Comparison of ENCODE assay signal across 22 cellular contexts in the genomic region with DNA sequence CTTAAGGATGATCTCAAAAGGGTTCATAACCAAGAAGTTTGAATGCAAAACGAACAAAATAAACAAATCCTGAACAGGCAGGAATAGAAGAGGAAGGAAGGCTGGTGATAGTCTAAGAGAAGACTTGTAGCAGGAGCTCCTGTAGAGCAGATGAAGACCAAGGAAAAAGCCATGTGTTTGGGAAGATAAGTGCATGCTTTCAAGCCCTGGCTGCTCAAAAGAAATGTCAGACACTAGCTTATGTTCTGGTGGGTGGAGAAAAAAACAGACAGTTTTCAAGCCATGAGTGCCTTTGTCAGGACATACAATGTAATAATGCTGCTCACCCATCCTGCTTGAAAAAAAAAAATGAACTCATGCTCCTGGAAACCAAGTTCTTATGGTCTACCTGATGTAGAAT. TPM values are rescaled to one million over a fixed set of nuclear protein-coding genes. Genes with fewer than 3 reads are reported as not detected.
DNase-seq lines count a peak whose midpoint lies in the region; ATAC-seq, FAIRE-seq and TF ChIP-seq lines count a peak whose summit lies in the region.
"Had no signal": no experiment of that assay in that cellular context is flagged by ENCODE, and none has a peak within 500 bp of the region (broad histone marks: within the 10 kb centered on the region; RNA-seq: fewer than 3 reads in every experiment).

No MANE protein-coding gene starts in this region.

- no peaks in the 10 kb centered on the region for H3K36me3 Mint-ChIP-seq in endodermal cell (ENCODE audit: low read depth)
- H3K36me3 Mint-ChIP-seq: mesothelial cell of epicardium, neural progenitor cell had no signal

- H3K9me3 Mint-ChIP-seq in endodermal cell = no peaks in the 10 kb centered on the region
- H3K9me3 Mint-ChIP-seq: CD4-positive, CD25-positive, alpha-beta regulatory T cell; mesothelial cell of epicardium; neural progenitor cell had no signal

- CTCF ChIA-PET in HepG2 (lab: Yijun Ruan, JAX; ENCODE audit: low intra/inter-chr PET ratio, low total read pairs) = no interaction called here

- no peaks in the 10 kb centered on the region for H3K27me3 ChIP-seq in HepG2 (ENCODE audit: control insufficient read depth in 1 of 2, insufficient read depth in 2 of 2, low read length in 2 of 2)
- no peaks in the 10 kb centered on the region for H3K27me3 ChIP-seq in right lobe of liver
- no peaks in the 10 kb centered on the region for H3K27me3 ChIP-seq in endodermal cell (ENCODE audit: control insufficient read depth, insufficient read depth, low read length, poor library complexity, severe bottlenecking)
- H3K27me3 ChIP-seq: breast epithelium, gastrocnemius medialis, neural progenitor cell had no signal

- H3K36me3 ChIP-seq in HepG2 (replicated peaks in 1 of 2; ENCODE audit: control insufficient read depth in 1 of 2, insufficient read depth in 2 of 2, low read length in 2 of 2) = no peaks in the 10 kb centered on the region
- no peaks in the 10 kb centered on the region for H3K36me3 ChIP-seq in right lobe of liver
- H3K36me3 ChIP-seq in endodermal cell (ENCODE audit: control insufficient read depth, insufficient read depth, low read length) = no peaks in the 10 kb centered on the region
- H3K36me3 ChIP-seq: breast epithelium, gastrocnemius medialis, neural progenitor cell had no signal

- FAIRE-seq in HepG2 (lab: Jason Lieb, UNC) = no peak
- FAIRE-seq: urothelium cell line had no signal

- peaks cover 2% of the 10 kb centered on the region for H3K79me2 ChIP-seq in HepG2 (ENCODE audit: insufficient read depth, low read length)

- ATAC-seq in HepG2 = no peak
- no peak for ATAC-seq in right lobe of liver
- ATAC-seq: gastrocnemius medialis, PC-3, psoas muscle had no signal

- no peaks in the 10 kb centered on the region for H4K20me1 ChIP-seq in HepG2 (ENCODE audit: insufficient read depth, low read length)

- POLR2A ChIA-PET in HepG2 (lab: Yijun Ruan, JAX) = no interaction called here

- peak overlapping the region; percentile 6 for H3K4me3 Mint-ChIP-seq in endodermal cell
- H3K4me3 Mint-ChIP-seq: mesothelial cell of epicardium, neural progenitor cell had no signal

- no peak overlapping the region for H3K4me3 ChIP-seq in HepG2 (replicated peaks in 1 of 3; ENCODE audit: insufficient read depth in 1 of 3, low read depth in 2 of 3, low read length in 3 of 3)
- H3K4me3 ChIP-seq in right lobe of liver = no peak overlapping the region
- H3K4me3 ChIP-seq in NB4 (ENCODE audit: low read depth, low read length) = no peak overlapping the region
- peak overlapping the region; percentile 66 for H3K4me3 ChIP-seq in endodermal cell (ENCODE audit: low read length)
- H3K4me3 ChIP-seq: breast epithelium, gastrocnemius medialis, neural progenitor cell, psoas muscle had no signal

- H3K27ac Mint-ChIP-seq in endodermal cell = peak overlapping the region; percentile 38
- H3K27ac Mint-ChIP-seq: mesothelial cell of epicardium, neural progenitor cell had no signal

- H2AFZ ChIP-seq in HepG2 (ENCODE audit: low read length) = no peak overlapping the region
- H2AFZ ChIP-seq: neural progenitor cell had no signal

- intact Hi-C loops in HepG2 (cut with micrococcal nuclease; ENCODE audit: unreplicated experiment) = no loop called here
- intact Hi-C loops in right lobe of liver (cut with DNase I) = no loop called here

- no peak for TF ChIP-seq POLR2A in HepG2 (IDR thresholded peaks at IDR 0.05; ENCODE audit: insufficient read depth in 1 of 2, low read depth in 2 of 2, low read length in 2 of 2)
- no peak for TF ChIP-seq POLR2A in right lobe of liver (IDR thresholded peaks at IDR 0.05)
- no peak for TF ChIP-seq POLR2A in NB4 (IDR thresholded peaks at IDR 0.05; ENCODE audit: extremely low read depth, insufficient read length)

- TF ChIP-seq EP300 in HepG2 (IDR thresholded peaks at IDR 0.05; ENCODE audit: low read depth in 2 of 2, low read length in 2 of 2) = no peak
- TF ChIP-seq EP300 in HepG2 (CRISPR knock-in tag; IDR thresholded peaks at IDR 0.05; ENCODE audit: borderline replicate concordance) = no peak

- BruUV-seq in HepG2 (replicated peaks; lab: Mats Ljungman, UMichigan) = no TSS peak

- no peak for TF ChIP-seq RAD21 in HepG2 (CRISPR knock-in tag; IDR thresholded peaks at IDR 0.05)

- H3K9me3 ChIP-seq in HepG2 (ENCODE audit: low read length) (no peaks in the 10 kb centered on the region), right lobe of liver (no peaks in the 10 kb centered on the region), endodermal cell (ENCODE audit: control insufficient read depth, low read length) (no peaks in the 10 kb centered on the region)
- H3K9me3 ChIP-seq: breast epithelium, gastrocnemius medialis, psoas muscle had no signal

- in situ Hi-C loops in HepG2 (cut with HindIII; ENCODE audit: extremely low pct_ligation_motif_present, low pct_unique_long_range_greater_than_20kb) = no loop called here

- DNase-seq in HepG2 (ENCODE audit: low spot score) = no peak
- no peak for DNase-seq in right lobe of liver
- DNase-seq in NB4 (ENCODE audit: low read depth) = peak; percentile 47
- DNase-seq in endodermal cell = no peak
- no peak for DNase-seq in T-helper 9 cell
- DNase-seq in ecto neural progenitor cell (ENCODE audit: low spot score) = no peak
- no peak for DNase-seq in cerebellum (ENCODE audit: low spot score)
- DNase-seq in inferior parietal cortex (ENCODE audit: extremely low spot score) = no peak
- DNase-seq: ACHN; CD4-positive, CD25-positive, alpha-beta regulatory T cell; dermis blood vessel endothelial cell; DMS79; gastrocnemius medialis; NCI-H2107; NCI-H69; PC-3; psoas muscle; stimulated activated CD4-positive, alpha-beta T cell treated with anti-CD3 and anti-CD28 coated beads, Interleukin-4, amount 100 ng/mL, for 24 hours had no signal

- H3K4me2 ChIP-seq in HepG2 (ENCODE audit: low read depth, low read length) = no peak overlapping the region
- H3K4me2 ChIP-seq: neural progenitor cell had no signal

- H3K27ac ChIP-seq in HepG2 (ENCODE audit: extremely low read length, insufficient read depth, low read length) (no peak overlapping the region), right lobe of liver (no peak overlapping the region), endodermal cell (ENCODE audit: low read depth, low read length) (no peak overlapping the region)
- H3K27ac ChIP-seq: breast epithelium, gastrocnemius medialis, neural progenitor cell, psoas muscle had no signal

- peaks cover 13% of the 10 kb centered on the region for H3K4me1 ChIP-seq in HepG2 (ENCODE audit: insufficient read depth, low read length)
- H3K4me1 ChIP-seq in right lobe of liver = no peaks in the 10 kb centered on the region
- H3K4me1 ChIP-seq in endodermal cell (ENCODE audit: control insufficient read depth, insufficient read depth, low read length) = peaks cover 13% of the 10 kb centered on the region
- H3K4me1 ChIP-seq: breast epithelium had no signal

- 87% methylated on average over 1 of the region's 1 CpG for WGBS in HepG2 (ENCODE audit: low lambda C conversion rate)
- WGBS in right lobe of liver (ENCODE audit: insufficient coverage, low coverage, low lambda C conversion rate, missing lambda C conversion rate) = 19% methylated on average over 1 of the region's 1 CpG
- WGBS in endodermal cell (ENCODE audit: insufficient coverage in 1 of 2, insufficient read length in 1 of 2), 2 experiments = 85 to 88% methylated on average over 1 of the region's 1 CpG

- H3K9ac ChIP-seq in HepG2 (ENCODE audit: insufficient read depth, low read depth, low read length) = no peak overlapping the region
- no peak overlapping the region for H3K9ac ChIP-seq in endodermal cell (ENCODE audit: extremely low read depth, low read length, poor library complexity, severe bottlenecking)
- H3K9ac ChIP-seq: neural progenitor cell had no signal

- no peaks in the 10 kb centered on the region for H3K27me3 Mint-ChIP-seq in endodermal cell (ENCODE audit: insufficient read depth)
- H3K27me3 Mint-ChIP-seq: CD4-positive, CD25-positive, alpha-beta regulatory T cell had no signal

- TF ChIP-seq CTCF in HepG2 (CRISPR knock-in tag; IDR thresholded peaks at IDR 0.05) (no peak), right lobe of liver (IDR thresholded peaks at IDR 0.05) (no peak), NB4 (IDR thresholded peaks at IDR 0.05; ENCODE audit: low read depth, low read length) (no peak), endodermal cell (conservative IDR thresholded peaks at IDR 0.05) (no peak)

- H3K4me1 Mint-ChIP-seq in endodermal cell = peaks cover 36% of the 10 kb centered on the region
- H3K4me1 Mint-ChIP-seq: neural progenitor cell had no signal

RNA-seq across cellular contexts. Expression of a gene that starts 27.4 kb away (rescaled TPM):
- total RNA-seq in HepG2 (2016; rRNA removed; fragmentation: Illumina TruSeq; extraction: Trizol) (12.3 and 16.5 TPM in 2 replicates), right lobe of liver (10 to 100 TPM; 12.2 to 21.9 (median 17.7) TPM), endodermal cell (10 to 100 TPM; 33.4 to 40.6 TPM), cerebellum (46.2 TPM)
- 2.5 and 3.7 TPM in 2 replicates for total RNA-seq in HepG2 (2016; cell fraction: cytosol; rRNA removed; fragmentation: Illumina TruSeq; extraction: Trizol; ENCODE audit: low read depth)
- 10.0 and 19.2 TPM in 2 replicates for total RNA-seq in HepG2 (2016; cell fraction: insoluble cytoplasmic fraction; rRNA removed; fragmentation: Illumina TruSeq; extraction: Trizol)
- 6.8 and 6.9 TPM in 2 replicates for total RNA-seq in HepG2 (2016; cell fraction: membrane; rRNA removed; fragmentation: Illumina TruSeq; extraction: Trizol)
- 14.9 and 15.7 TPM in 2 replicates for total RNA-seq in HepG2 (2016; cell fraction: nucleus; rRNA removed; fragmentation: Illumina TruSeq; extraction: Trizol)
- polyA plus RNA-seq in HepG2 (2011; rRNA removed) = 8.5 and 10.4 TPM in 2 replicates
- 5.9 and 11.1 TPM in 2 replicates for polyA plus RNA-seq in HepG2 (2011; cell fraction: cytosol; rRNA removed)
- polyA plus RNA-seq in HepG2 (2011; cell fraction: nucleus; rRNA removed) = 11.8 and 13.6 TPM in 2 replicates
- polyA plus RNA-seq in HepG2 (2012) = 9.5 and 10.2 TPM in 2 replicates
- polyA plus RNA-seq in HepG2 (2016; cell fraction: cytosol; fragmentation: Illumina TruSeq; extraction: Trizol; ENCODE audit: low read depth) = 0.64 and 0.66 TPM in 2 replicates
- polyA plus RNA-seq in HepG2 (2016; cell fraction: insoluble cytoplasmic fraction; fragmentation: Illumina TruSeq; extraction: Trizol; ENCODE audit: low read depth) = 19.3 and 19.4 TPM in 2 replicates
- polyA plus RNA-seq in HepG2 (2016; cell fraction: membrane; fragmentation: Illumina TruSeq; extraction: Trizol; ENCODE audit: low read depth) = 2.8 and 3.6 TPM in 2 replicates
- 16.3 and 22.1 TPM in 2 replicates for polyA plus RNA-seq in HepG2 (2016; cell fraction: nucleus; fragmentation: Illumina TruSeq; extraction: Trizol; ENCODE audit: insufficient read depth, low read depth)
- polyA minus RNA-seq in HepG2 (2011; rRNA and poly(A)+ RNA removed; ENCODE audit: low replicate concordance) = 20.1 and 23.9 TPM in 2 replicates
- 6.3 and 9.3 TPM in 2 replicates for polyA minus RNA-seq in HepG2 (2011; cell fraction: cytosol; rRNA and poly(A)+ RNA removed)
- 22.1 and 24.2 TPM in 2 replicates for polyA minus RNA-seq in HepG2 (2011; cell fraction: nucleus; rRNA and poly(A)+ RNA removed)
- 12.6 TPM for polyA plus RNA-seq in endodermal cell (2013, experiment 1 of 2)
- 11.7 TPM for polyA plus RNA-seq in endodermal cell (2013, experiment 2 of 2)

RNA-seq across cellular contexts. Expression of a gene that starts 31.0 kb away (rescaled TPM):
- total RNA-seq in HepG2 (2016; rRNA removed; fragmentation: Illumina TruSeq; extraction: Trizol) (33.1 and 37.8 TPM in 2 replicates), right lobe of liver (10 to 100 TPM in 5 of 6 experiments, 1 to 10 TPM in 1; 9.7 to 15.9 (median 13.6) TPM), endodermal cell (10 to 100 TPM; 51.4 to 57.9 TPM), cerebellum (51.9 TPM)
- total RNA-seq in HepG2 (2016; cell fraction: cytosol; rRNA removed; fragmentation: Illumina TruSeq; extraction: Trizol; ENCODE audit: low read depth) = 4.5 and 5.5 TPM in 2 replicates
- total RNA-seq in HepG2 (2016; cell fraction: insoluble cytoplasmic fraction; rRNA removed; fragmentation: Illumina TruSeq; extraction: Trizol) = 32.2 and 39.3 TPM in 2 replicates
- total RNA-seq in HepG2 (2016; cell fraction: membrane; rRNA removed; fragmentation: Illumina TruSeq; extraction: Trizol) = 14.7 and 16.1 TPM in 2 replicates
- total RNA-seq in HepG2 (2016; cell fraction: nucleus; rRNA removed; fragmentation: Illumina TruSeq; extraction: Trizol) = 27.5 and 30.8 TPM in 2 replicates
- 17.7 and 20.2 TPM in 2 replicates for polyA plus RNA-seq in HepG2 (2011; rRNA removed)
- 8.1 and 11.4 TPM in 2 replicates for polyA plus RNA-seq in HepG2 (2011; cell fraction: cytosol; rRNA removed)
- 25.3 and 28.4 TPM in 2 replicates for polyA plus RNA-seq in HepG2 (2011; cell fraction: nucleus; rRNA removed)
- 12.1 and 13.1 TPM in 2 replicates for polyA plus RNA-seq in HepG2 (2012)
- polyA plus RNA-seq in HepG2 (2016; cell fraction: cytosol; fragmentation: Illumina TruSeq; extraction: Trizol; ENCODE audit: low read depth) = 3.0 and 3.4 TPM in 2 replicates
- polyA plus RNA-seq in HepG2 (2016; cell fraction: insoluble cytoplasmic fraction; fragmentation: Illumina TruSeq; extraction: Trizol; ENCODE audit: low read depth) = 29.2 and 31.0 TPM in 2 replicates
- 7.8 and 8.6 TPM in 2 replicates for polyA plus RNA-seq in HepG2 (2016; cell fraction: membrane; fragmentation: Illumina TruSeq; extraction: Trizol; ENCODE audit: low read depth)
- 37.3 and 40.5 TPM in 2 replicates for polyA plus RNA-seq in HepG2 (2016; cell fraction: nucleus; fragmentation: Illumina TruSeq; extraction: Trizol; ENCODE audit: insufficient read depth, low read depth)
- polyA minus RNA-seq in HepG2 (2011; rRNA and poly(A)+ RNA removed; ENCODE audit: low replicate concordance) = 19.1 and 23.0 TPM in 2 replicates
- polyA minus RNA-seq in HepG2 (2011; cell fraction: cytosol; rRNA and poly(A)+ RNA removed) = 10.3 and 12.4 TPM in 2 replicates
- 28.8 and 31.8 TPM in 2 replicates for polyA minus RNA-seq in HepG2 (2011; cell fraction: nucleus; rRNA and poly(A)+ RNA removed)
- 29.2 TPM for polyA plus RNA-seq in endodermal cell (2013, experiment 1 of 2)
- polyA plus RNA-seq in endodermal cell (2013, experiment 2 of 2) = 27.8 TPM
